16 cellular contexts compared by ENCODE assay signal in the genomic region with DNA sequence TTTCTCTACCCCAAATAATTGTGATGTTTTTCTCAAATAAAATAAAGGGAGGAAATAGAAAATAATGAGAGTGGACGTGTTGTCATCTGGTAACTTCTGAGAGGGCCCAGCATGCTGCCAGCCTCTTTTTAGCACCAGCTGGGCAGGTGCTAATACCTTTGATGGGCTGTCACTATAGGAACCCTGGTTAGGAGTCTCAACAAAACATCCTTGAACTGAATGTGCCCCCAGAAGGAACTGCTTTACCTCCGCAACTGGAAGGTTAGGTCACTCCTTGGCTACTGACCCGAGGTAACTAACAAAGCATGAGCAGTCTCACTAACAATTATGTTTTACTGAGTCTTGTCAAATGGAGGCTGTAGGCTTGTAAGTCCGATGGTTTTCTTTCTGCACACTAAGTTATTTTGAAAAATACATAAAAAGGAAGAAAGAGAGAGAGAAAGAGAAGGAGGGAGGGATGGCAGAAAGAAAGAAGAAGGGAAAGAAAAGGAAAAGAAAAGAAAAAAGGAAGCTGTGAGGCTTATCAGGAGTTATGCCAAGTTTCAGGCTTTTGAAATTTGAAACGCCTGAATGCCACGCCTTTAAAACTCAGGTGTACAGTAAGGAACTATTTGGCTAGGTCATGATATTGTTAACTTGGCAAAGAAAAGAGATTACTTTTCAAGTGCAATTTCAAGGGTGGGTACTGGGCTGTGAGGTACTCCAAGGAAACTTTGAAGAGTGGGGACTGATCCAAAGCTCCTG.
DNase-seq lines count a peak whose midpoint lies in the region; ATAC-seq and TF ChIP-seq lines count a peak whose summit lies in the region.
"Had no signal": no experiment of that assay in that cellular context is flagged by ENCODE, and none has a peak within 500 bp of the region (broad histone marks: within the 10 kb centered on the region; RNA-seq: fewer than 3 reads in every experiment).

No MANE protein-coding gene starts in this region.

- H3K27me3 Mint-ChIP-seq in activated CD4-positive, alpha-beta T cell treated with anti-CD3 and anti-CD28 coated beads for 36 hours: peaks cover 2% of the 10 kb centered on the region
- no peaks in the 10 kb centered on the region for H3K27me3 Mint-ChIP-seq in stimulated activated memory B cell treated with anti-CD40 and anti-IgM and Interleukin-4, amounts not matched to agents 10 μg/mL and 1 μg/mL and 100 μg/mL, for 72 hours
- H3K27me3 Mint-ChIP-seq: activated CD4-positive, alpha-beta T cell treated with anti-CD3 and anti-CD28 coated beads, Interleukin-2, amount 10 ng/mL, durations not matched to agents 7 days and 5 days; central memory CD8-positive, alpha-beta T cell had no signal

- H3K4me3 Mint-ChIP-seq in activated CD4-positive, alpha-beta T cell treated with anti-CD3 and anti-CD28 coated beads for 36 hours: peak overlapping the region; percentile 16
- H3K4me3 Mint-ChIP-seq in stimulated activated memory B cell treated with anti-CD40 and anti-IgM and Interleukin-4, amounts not matched to agents 10 μg/mL and 1 μg/mL and 100 μg/mL, for 72 hours: no peak overlapping the region
- H3K4me3 Mint-ChIP-seq: activated CD4-positive, alpha-beta T cell treated with anti-CD3 and anti-CD28 coated beads, Interleukin-2, amount 10 ng/mL, durations not matched to agents 7 days and 5 days; CD4-positive, CD25-positive, alpha-beta regulatory T cell; central memory CD8-positive, alpha-beta T cell; T-helper 1 cell treated with Interleukin-12 subunit alpha and Interleukin-12 subunit beta and Interleukin-4 antibody, amounts not matched to agents 30 μg/mL and 1 μg/mL, for 36 hours had no signal

- no peak for TF ChIP-seq EP300 in gastroesophageal sphincter (IDR thresholded peaks at IDR 0.05)

- H3K27ac ChIP-seq in OCI-LY7 (ENCODE audit: low read depth, low read length, poor library complexity, severe bottlenecking) (no peak overlapping the region), gastroesophageal sphincter (no peak overlapping the region)
- H3K27ac ChIP-seq: A549 had no signal

- peak overlapping the region; percentile 74 for H3K27ac Mint-ChIP-seq in activated CD4-positive, alpha-beta T cell treated with anti-CD3 and anti-CD28 coated beads for 36 hours
- peak overlapping the region; percentile 28 for H3K27ac Mint-ChIP-seq in stimulated activated memory B cell treated with anti-CD40 and anti-IgM and Interleukin-4, amounts not matched to agents 10 μg/mL and 1 μg/mL and 100 μg/mL, for 72 hours
- H3K27ac Mint-ChIP-seq: activated CD4-positive, alpha-beta T cell treated with anti-CD3 and anti-CD28 coated beads, Interleukin-2, amount 10 ng/mL, durations not matched to agents 7 days and 5 days; CD4-positive, CD25-positive, alpha-beta regulatory T cell; T-helper 1 cell treated with Interleukin-12 subunit alpha and Interleukin-12 subunit beta and Interleukin-4 antibody, amounts not matched to agents 30 μg/mL and 1 μg/mL, for 36 hours had no signal

- no peaks in the 10 kb centered on the region for H3K36me3 ChIP-seq in OCI-LY7 (ENCODE audit: insufficient read depth, low read length)
- H3K36me3 ChIP-seq in gastroesophageal sphincter: no peaks in the 10 kb centered on the region

- H3K27me3 ChIP-seq in gastroesophageal sphincter: no peaks in the 10 kb centered on the region

- H3K9me3 Mint-ChIP-seq in activated CD4-positive, alpha-beta T cell treated with anti-CD3 and anti-CD28 coated beads for 36 hours (ENCODE audit: low read depth): no peaks in the 10 kb centered on the region
- H3K9me3 Mint-ChIP-seq in stimulated activated memory B cell treated with anti-CD40 and anti-IgM and Interleukin-4, amounts not matched to agents 10 μg/mL and 1 μg/mL and 100 μg/mL, for 72 hours: no peaks in the 10 kb centered on the region
- H3K9me3 Mint-ChIP-seq: central memory CD8-positive, alpha-beta T cell; T-helper 1 cell treated with Interleukin-12 subunit alpha and Interleukin-12 subunit beta and Interleukin-4 antibody, amounts not matched to agents 30 μg/mL and 1 μg/mL, for 36 hours had no signal

- 58 to 61% methylated on average over 4 to 6 of the region's 6 CpGs for WGBS in gastroesophageal sphincter (ENCODE audit: low coverage in 1 of 2), 2 donors

- no peak for TF ChIP-seq POLR2A in gastroesophageal sphincter (IDR thresholded peaks at IDR 0.05)

- H3K9me3 ChIP-seq in OCI-LY7 (ENCODE audit: low read length) (no peaks in the 10 kb centered on the region), gastroesophageal sphincter (no peaks in the 10 kb centered on the region)
- H3K9me3 ChIP-seq: A549 had no signal

- no peaks in the 10 kb centered on the region for H3K79me2 ChIP-seq in OCI-LY7 (ENCODE audit: insufficient read depth, low read depth, low read length)

- CTCF ChIA-PET in activated CD4-positive, alpha-beta T cell treated with anti-CD3 and anti-CD28 coated beads for 36 hours (lab: Charles Lee): interaction anchor here (0.6 to 1.5 kb wide), 5 partner anchors 9 to 222 kb away, joined by 3 to 6 read pairs (median 3); no protein-coding TSS in a partner anchor
- CTCF ChIA-PET in OCI-LY7 (lab: Charles Lee; ENCODE audit: unreplicated experiment): interaction anchor here (1.0 kb wide), 1 partner anchor 44 kb away, joined by 3 read pairs; no protein-coding TSS in a partner anchor

- no peak for DNase-seq in activated CD4-positive, alpha-beta T cell treated with anti-CD3 and anti-CD28 coated beads for 36 hours
- DNase-seq in activated CD4-positive, alpha-beta T cell treated with anti-CD3 and anti-CD28 coated beads, Interleukin-2, amount 50 U/mL, for 1 hour: no peak
- DNase-seq in OCI-LY7 (ENCODE audit: low spot score) (no peak), COR-L47 (lab: John Stamatoyannopoulos, UW) (no peak), NCI-H1436 treated with DMSO at 0.1 percent for 48 hours (lab: John Stamatoyannopoulos, UW) (no peak)
- DNase-seq: activated CD4-positive, alpha-beta T cell treated with anti-CD3 and anti-CD28 coated beads, Interleukin-2, amount 10 ng/mL, durations not matched to agents 7 days and 5 days; activated gamma-delta T cell treated with Interleukin-2 at 50 U/mL for 16 hours; left ventricle myocardium superior; NCI-H1092 treated with DMSO at 0.1 percent for 48 hours had no signal

- peaks cover 20% of the 10 kb centered on the region for H3K4me1 ChIP-seq in OCI-LY7 (ENCODE audit: insufficient read depth, low read length, poor library complexity, severe bottlenecking)
- H3K4me1 ChIP-seq in gastroesophageal sphincter: peaks cover 0 to 13% (median 0%) of the 10 kb centered on the region in 3 donors

- ATAC-seq in activated CD4-positive, alpha-beta T cell treated with anti-CD3 and anti-CD28 coated beads for 36 hours: no peak
- ATAC-seq in esophagus mucosa (peak; percentile 70), gastroesophageal sphincter (no peak)
- ATAC-seq in stimulated activated memory B cell treated with anti-CD40 and anti-IgM and Interleukin-4, amounts not matched to agents 10 μg/mL and 1 μg/mL and 100 μg/mL, for 72 hours: no peak
- ATAC-seq: A549, left ventricle myocardium superior had no signal

- no peak for TF ChIP-seq CTCF in OCI-LY7 (conservative IDR thresholded peaks at IDR 0.05; ENCODE audit: low read length)
- TF ChIP-seq CTCF in gastroesophageal sphincter (IDR thresholded peaks at IDR 0.05): no peak

- H3K9me2 ChIP-seq in OCI-LY7 (ENCODE audit: insufficient read depth, low read length): no peaks in the 10 kb centered on the region

- intact Hi-C loops in activated CD4-positive, alpha-beta T cell treated with anti-CD3 and anti-CD28 coated beads for 36 hours (cut with DNase I, micrococcal nuclease): loop anchor here (1.0 to 5.0 kb wide), 7 partner anchors 45 to 102 kb away; a partner anchor contains a TSS
- intact Hi-C loops in OCI-LY7 (cut with micrococcal nuclease; ENCODE audit: unreplicated experiment): no loop called here

- no peaks in the 10 kb centered on the region for H4K20me1 ChIP-seq in OCI-LY7 (ENCODE audit: insufficient read depth, low read length)

- H2AFZ ChIP-seq in OCI-LY7 (ENCODE audit: low read length): peak overlapping the region; percentile 69; the same call in 1 of the 2 replicates

- H3K4me1 Mint-ChIP-seq in activated CD4-positive, alpha-beta T cell treated with anti-CD3 and anti-CD28 coated beads for 36 hours: peaks cover 32% of the 10 kb centered on the region
- peaks cover 18% of the 10 kb centered on the region for H3K4me1 Mint-ChIP-seq in stimulated activated memory B cell treated with anti-CD40 and anti-IgM and Interleukin-4, amounts not matched to agents 10 μg/mL and 1 μg/mL and 100 μg/mL, for 72 hours
- H3K4me1 Mint-ChIP-seq: CD4-positive, CD25-positive, alpha-beta regulatory T cell; central memory CD8-positive, alpha-beta T cell had no signal

- H3K36me3 Mint-ChIP-seq in activated CD4-positive, alpha-beta T cell treated with anti-CD3 and anti-CD28 coated beads for 36 hours (ENCODE audit: low read depth): no peaks in the 10 kb centered on the region
- no peaks in the 10 kb centered on the region for H3K36me3 Mint-ChIP-seq in stimulated activated memory B cell treated with anti-CD40 and anti-IgM and Interleukin-4, amounts not matched to agents 10 μg/mL and 1 μg/mL and 100 μg/mL, for 72 hours
- H3K36me3 Mint-ChIP-seq: CD4-positive, CD25-positive, alpha-beta regulatory T cell had no signal

- H3K4me2 ChIP-seq in OCI-LY7 (ENCODE audit: low read length): no peak overlapping the region
- H3K4me2 ChIP-seq: A549 had no signal

- POLR2A ChIA-PET in activated CD4-positive, alpha-beta T cell treated with anti-CD3 and anti-CD28 coated beads for 36 hours (lab: Charles Lee): no interaction called here
- POLR2A ChIA-PET in OCI-LY7 (lab: Charles Lee): interaction anchor here (0.6 to 0.8 kb wide), 3 partner anchors 9 to 627 kb away, joined by 3 to 4 read pairs (median 3); no protein-coding TSS in a partner anchor

- H3K4me3 ChIP-seq in OCI-LY7 (ENCODE audit: low read depth, low read length, poor library complexity, severe bottlenecking): no peak overlapping the region
- no peak overlapping the region for H3K4me3 ChIP-seq in gastroesophageal sphincter
- H3K4me3 ChIP-seq: A549 had no signal

- BruUV-seq in OCI-LY7 (replicated peaks; lab: Mats Ljungman, UMichigan): no TSS peak
